In the genomic region with DNA sequence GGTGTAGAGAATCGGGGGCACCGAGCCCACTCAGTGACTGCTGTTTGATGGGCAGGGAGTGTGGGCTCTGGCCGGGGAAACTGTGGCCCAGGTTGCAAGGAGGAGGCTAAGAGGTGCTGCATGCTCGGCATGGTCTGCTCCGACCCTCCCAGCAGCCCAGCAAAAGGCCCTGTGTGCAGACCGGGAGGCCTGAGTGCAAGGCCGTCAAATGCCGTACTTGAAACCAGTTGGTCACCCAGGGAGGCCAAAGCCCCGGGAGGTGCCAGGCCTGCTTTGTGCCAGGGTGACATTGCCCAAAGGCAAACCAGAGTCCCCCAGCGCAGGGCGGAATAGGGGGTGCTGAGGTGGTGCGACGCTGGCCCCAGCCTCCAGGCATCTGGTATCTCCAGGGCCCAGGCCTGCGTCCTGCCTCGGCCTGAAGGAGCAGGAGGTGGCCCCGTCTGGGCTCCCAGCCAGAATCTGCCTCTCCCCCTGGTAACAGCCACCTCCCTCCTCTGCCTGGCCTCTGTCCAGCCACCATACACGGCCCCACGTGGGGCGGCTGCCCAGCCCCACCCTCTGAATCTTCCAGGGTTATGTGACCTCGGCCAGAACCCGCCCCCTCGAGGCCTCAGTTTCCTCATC, we compare ENCODE assay signal across 8 cellular contexts. TPM values are rescaled to one million over a fixed set of nuclear protein-coding genes. Genes with fewer than 3 reads are reported as not detected.
DNase-seq lines count a peak whose midpoint lies in the region; ATAC-seq, FAIRE-seq and TF ChIP-seq lines count a peak whose summit lies in the region.

No MANE protein-coding gene starts in this region.

- H2AK5ac ChIP-seq in trophoblast cell (ENCODE audit: low read length): no peak overlapping the region

- in situ Hi-C loops in brain microvascular endothelial cell (cut with HindIII; ENCODE audit: low pct_ligation_motif_present, low sequenced_read_pairs): no loop called here

- H3K4me1 ChIP-seq in kidney (ENCODE audit: control insufficient read depth in 1 of 2, insufficient read depth in 1 of 2, low read depth in 1 of 2, low read length in 2 of 2): peaks cover 15 to 36% of the 10 kb centered on the region in 2 donors
- H3K4me1 ChIP-seq in subcutaneous abdominal adipose tissue (ENCODE audit: control insufficient read depth in 5 of 5, insufficient read depth in 5 of 5, low read length in 5 of 5): peaks cover 8 to 60% (median 42%) of the 10 kb centered on the region in 5 donors
- H3K4me1 ChIP-seq in trophoblast cell (ENCODE audit: control insufficient read depth in 1 of 2, insufficient read depth in 2 of 2, low read length in 2 of 2): peaks cover 17 to 18% of the 10 kb centered on the region in 2 experiments

- DNase-seq in COR-L47 (lab: John Stamatoyannopoulos, UW) (peak; percentile 95), NCI-H2081 treated with DMSO at 0.1 percent for 48 hours (lab: John Stamatoyannopoulos, UW) (peak; percentile 80), brain microvascular endothelial cell (peak; percentile 77), kidney (peak; percentile 96), trophoblast cell (no peak), WERI-Rb-1 (no peak)

- ATAC-seq in HG02588 (IDR thresholded peaks at IDR 0.05; ENCODE audit: unreplicated experiment): no peak

- peaks cover 11% of the 10 kb centered on the region for H3K79me1 ChIP-seq in trophoblast cell (ENCODE audit: low read length)

- H3K9ac ChIP-seq in kidney (ENCODE audit: low read length in 2 of 2) (peak overlapping the region; percentile 41 to 59), subcutaneous abdominal adipose tissue (ENCODE audit: low read length in 5 of 5) (peak overlapping the region; percentile 10 to 64 (median 48)), trophoblast cell (ENCODE audit: low read length) (no peak overlapping the region)

- no peak overlapping the region for H2BK5ac ChIP-seq in trophoblast cell (ENCODE audit: low read depth, low read length, poor library complexity)

- H2AFZ ChIP-seq in trophoblast cell (ENCODE audit: insufficient read depth, low read length, poor library complexity): no peak overlapping the region

- no peak overlapping the region for H3K27ac ChIP-seq in brain microvascular endothelial cell
- H3K27ac ChIP-seq in kidney (ENCODE audit: low read depth in 2 of 2, low read length in 2 of 2): peak overlapping the region; percentile 65 to 75
- no peak overlapping the region for H3K27ac ChIP-seq in subcutaneous abdominal adipose tissue (ENCODE audit: low read depth, low read length)
- no peak overlapping the region for H3K27ac ChIP-seq in trophoblast cell (ENCODE audit: low read depth, low read length)
- no peak overlapping the region for H3K27ac ChIP-seq in WERI-Rb-1

- H3K9me3 ChIP-seq in kidney (ENCODE audit: control insufficient read depth in 1 of 2, low read length in 2 of 2): no peaks in the 10 kb centered on the region
- H3K9me3 ChIP-seq in subcutaneous abdominal adipose tissue (ENCODE audit: control insufficient read depth in 5 of 5, low read length in 5 of 5): no peaks in the 10 kb centered on the region
- H3K9me3 ChIP-seq in trophoblast cell (ENCODE audit: insufficient read depth, low read depth, low read length): no peaks in the 10 kb centered on the region
- no peaks in the 10 kb centered on the region for H3K9me3 ChIP-seq in WERI-Rb-1 (ENCODE audit: severe bottlenecking)

- no peak overlapping the region for H3K4ac ChIP-seq in trophoblast cell (ENCODE audit: low read depth, low read length)

- H3K23ac ChIP-seq in trophoblast cell (ENCODE audit: low read length): no peak overlapping the region

- TF ChIP-seq CTCF in brain microvascular endothelial cell (IDR thresholded peaks at IDR 0.05; ENCODE audit: low read depth, low read length, missing control alignments) (no peak), kidney (IDR thresholded peaks at IDR 0.05; ENCODE audit: borderline replicate concordance, extremely low read depth, insufficient read depth) (no peak), WERI-Rb-1 (IDR thresholded peaks at IDR 0.05; ENCODE audit: low read depth, low read length) (no peak)

- no peaks in the 10 kb centered on the region for H3K27me3 ChIP-seq in brain microvascular endothelial cell (replicated peaks)
- no peaks in the 10 kb centered on the region for H3K27me3 ChIP-seq in subcutaneous abdominal adipose tissue (ENCODE audit: control insufficient read depth in 5 of 5, insufficient read depth in 4 of 5, low read length in 5 of 5)
- no peaks in the 10 kb centered on the region for H3K27me3 ChIP-seq in trophoblast cell (ENCODE audit: insufficient read depth, low read length)
- no peaks in the 10 kb centered on the region for H3K27me3 ChIP-seq in WERI-Rb-1 (ENCODE audit: insufficient read depth, low read depth, severe bottlenecking)

- H3K4me3 ChIP-seq in brain microvascular endothelial cell (ENCODE audit: low read depth, low read length) (no peak overlapping the region), kidney (ENCODE audit: low read length in 2 of 2) (no peak overlapping the region), subcutaneous abdominal adipose tissue (ENCODE audit: low read depth in 1 of 5, low read length in 5 of 5) (no peak overlapping the region), trophoblast cell (ENCODE audit: low read depth, low read length) (no peak overlapping the region), WERI-Rb-1 (ENCODE audit: low read depth, low read length) (no peak overlapping the region)

- H4K91ac ChIP-seq in trophoblast cell (ENCODE audit: low read depth, low read length): no peak overlapping the region

- H4K12ac ChIP-seq in trophoblast cell (ENCODE audit: low read depth, low read length): no peak overlapping the region

- H2BK12ac ChIP-seq in trophoblast cell (ENCODE audit: low read length): no peak overlapping the region

- no peak overlapping the region for H3K18ac ChIP-seq in trophoblast cell (ENCODE audit: low read length)

- intact Hi-C loops in kidney (cut with DNase I): no loop called here

- H3K14ac ChIP-seq in trophoblast cell (ENCODE audit: low read length): no peak overlapping the region

- H2BK120ac ChIP-seq in trophoblast cell (ENCODE audit: insufficient read depth, low read length, poor library complexity): no peak overlapping the region

- H4K8ac ChIP-seq in trophoblast cell (ENCODE audit: low read depth, low read length): no peak overlapping the region

- WGBS in trophoblast cell (ENCODE audit: extremely low coverage, insufficient coverage, insufficient read length): no CpG with 5 or more reads among the region's 22 CpGs

- no peak overlapping the region for H3K4me2 ChIP-seq in trophoblast cell (ENCODE audit: low read length)

- peak; percentile 30 for FAIRE-seq in kidney (lab: Jason Lieb, UNC)

- H3K79me2 ChIP-seq in trophoblast cell (ENCODE audit: control insufficient read depth, insufficient read depth, low read length, poor library complexity): peaks cover 13% of the 10 kb centered on the region

- H3K36me3 ChIP-seq in brain microvascular endothelial cell (replicated peaks) (peaks cover 6% of the 10 kb centered on the region), kidney (ENCODE audit: control insufficient read depth in 1 of 2, insufficient read depth in 2 of 2, low read length in 2 of 2) (peaks cover 0 to 4% of the 10 kb centered on the region in 2 donors), subcutaneous abdominal adipose tissue (ENCODE audit: control insufficient read depth in 5 of 5, insufficient read depth in 5 of 5, low read length in 5 of 5) (peaks cover 0 to 10% (median 7%) of the 10 kb centered on the region in 5 donors), trophoblast cell (ENCODE audit: control insufficient read depth in 1 of 2, insufficient read depth in 2 of 2, low read length in 2 of 2) (peaks cover 32 to 39% of the 10 kb centered on the region in 2 experiments), WERI-Rb-1 (peaks cover 24% of the 10 kb centered on the region)

RNA-seq across cellular contexts. Expression of a gene that starts 4.0 kb away (rescaled TPM):
- 29.6 TPM for total RNA-seq in kidney
- polyA plus RNA-seq in kidney (ENCODE audit: insufficient read depth, low read depth, low replicate concordance): 10.1 TPM
- polyA plus RNA-seq in trophoblast cell (2013): 56.7 and 57.2 TPM in 2 replicates

RNA-seq across cellular contexts. Expression of a gene that starts 16.7 kb away (rescaled TPM):
- total RNA-seq in kidney: 109 TPM
- polyA plus RNA-seq in kidney (ENCODE audit: insufficient read depth, low read depth, low replicate concordance): 173 TPM
- 4.4 and 4.9 TPM in 2 replicates for polyA plus RNA-seq in trophoblast cell (2013)

RNA-seq across cellular contexts. Expression of a gene that starts 36.1 kb away (rescaled TPM):
- 11.5 TPM for total RNA-seq in kidney
- 31.1 TPM for polyA plus RNA-seq in kidney (ENCODE audit: insufficient read depth, low read depth, low replicate concordance)
- 26.0 and 26.7 TPM in 2 replicates for polyA plus RNA-seq in trophoblast cell (2013)

RNA-seq across cellular contexts. Expression of a gene that starts 46.9 kb away (rescaled TPM):
- 5.2 TPM for total RNA-seq in kidney
- polyA plus RNA-seq in kidney (ENCODE audit: insufficient read depth, low read depth, low replicate concordance): 10.5 TPM
- polyA plus RNA-seq in trophoblast cell (2013): 2.5 and 3.0 TPM in 2 replicates

RNA-seq across cellular contexts. Expression of a gene that starts 59.4 kb away (rescaled TPM):
- total RNA-seq in kidney: 16.0 TPM
- 5.6 TPM for polyA plus RNA-seq in kidney (ENCODE audit: insufficient read depth, low read depth, low replicate concordance)
- 2.3 TPM in 2 replicates for polyA plus RNA-seq in trophoblast cell (2013)

Comparison
In these comparisons a context has a peak if more than half of its experiments do, and no peak if none do; other contexts are left out.
1. DNase-seq: peak in COR-L47 (single experiment), NCI-H2081 treated with DMSO at 0.1 percent for 48 hours (single experiment), brain microvascular endothelial cell (single experiment) and kidney (single experiment); none in trophoblast cell (0 of 2) and WERI-Rb-1 (single experiment).
2. H3K27ac ChIP-seq: peak in kidney (2 of 2); none in brain microvascular endothelial cell (single experiment), subcutaneous abdominal adipose tissue (single experiment), trophoblast cell (single experiment) and WERI-Rb-1 (single experiment).